1 cellular context compared by ENCODE assay signal in genomic region chr12:55901881-55902490, GRCh38.
TF ChIP-seq lines count a peak whose summit lies in the region.

No MANE protein-coding gene starts in this region.

TF ChIP-seq in K562, 482 proteins besides CTCF, POLR2A, EP300 and RAD21:
- TF ChIP-seq RBM17 (IDR thresholded peaks at IDR 0.05; ENCODE audit: borderline replicate concordance, low read depth, low read length): no peak
- TF ChIP-seq WHSC1 (IDR thresholded peaks at IDR 0.05; ENCODE audit: low read length): no peak
- no peak for TF ChIP-seq NONO (IDR thresholded peaks at IDR 0.05; ENCODE audit: low read depth in 2 of 2, low read length in 1 of 2)
- TF ChIP-seq ZNF263 (CRISPR knock-in tag; IDR thresholded peaks at IDR 0.05; ENCODE audit: borderline replicate concordance): peak; percentile 71; the same call in 1 of the 2 replicates
- TF ChIP-seq HBP1 (CRISPR knock-in tag; IDR thresholded peaks at IDR 0.05): no peak
- TF ChIP-seq ESRRB (CRISPR knock-in tag; IDR thresholded peaks at IDR 0.05; ENCODE audit: borderline replicate concordance): no peak
- TF ChIP-seq, protein P1, sequence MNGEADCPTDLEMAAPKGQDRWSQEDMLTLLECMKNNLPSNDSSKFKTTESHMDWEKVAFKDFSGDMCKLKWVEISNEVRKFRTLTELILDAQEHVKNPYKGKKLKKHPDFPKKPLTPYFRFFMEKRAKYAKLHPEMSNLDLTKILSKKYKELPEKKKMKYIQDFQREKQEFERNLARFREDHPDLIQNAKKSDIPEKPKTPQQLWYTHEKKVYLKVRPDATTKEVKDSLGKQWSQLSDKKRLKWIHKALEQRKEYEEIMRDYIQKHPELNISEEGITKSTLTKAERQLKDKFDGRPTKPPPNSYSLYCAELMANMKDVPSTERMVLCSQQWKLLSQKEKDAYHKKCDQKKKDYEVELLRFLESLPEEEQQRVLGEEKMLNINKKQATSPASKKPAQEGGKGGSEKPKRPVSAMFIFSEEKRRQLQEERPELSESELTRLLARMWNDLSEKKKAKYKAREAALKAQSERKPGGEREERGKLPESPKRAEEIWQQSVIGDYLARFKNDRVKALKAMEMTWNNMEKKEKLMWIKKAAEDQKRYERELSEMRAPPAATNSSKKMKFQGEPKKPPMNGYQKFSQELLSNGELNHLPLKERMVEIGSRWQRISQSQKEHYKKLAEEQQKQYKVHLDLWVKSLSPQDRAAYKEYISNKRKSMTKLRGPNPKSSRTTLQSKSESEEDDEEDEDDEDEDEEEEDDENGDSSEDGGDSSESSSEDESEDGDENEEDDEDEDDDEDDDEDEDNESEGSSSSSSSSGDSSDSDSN (IDR thresholded peaks at IDR 0.05; ENCODE audit: borderline replicate concordance in 1 of 2, low read depth in 2 of 2, low read length in 2 of 2): 0 out of 4 replicates have a peak, but pooled peaks of 1 of the 2 experiments have one; percentile 30
- no peak for TF ChIP-seq KAT8 (IDR thresholded peaks at IDR 0.05; ENCODE audit: low read depth)
- no peak for TF ChIP-seq ZNF518B (CRISPR knock-in tag; IDR thresholded peaks at IDR 0.05)
- TF ChIP-seq CEBPG (CRISPR knock-in tag; IDR thresholded peaks at IDR 0.05): no peak
- no peak for TF ChIP-seq CEBPG (tag; conservative IDR thresholded peaks at IDR 0.05 in 1 of 2, IDR thresholded peaks at IDR 0.05 in 1 of 2)
- TF ChIP-seq ZNF717 (CRISPR knock-in tag; IDR thresholded peaks at IDR 0.05): no peak
- TF ChIP-seq, protein P2, sequence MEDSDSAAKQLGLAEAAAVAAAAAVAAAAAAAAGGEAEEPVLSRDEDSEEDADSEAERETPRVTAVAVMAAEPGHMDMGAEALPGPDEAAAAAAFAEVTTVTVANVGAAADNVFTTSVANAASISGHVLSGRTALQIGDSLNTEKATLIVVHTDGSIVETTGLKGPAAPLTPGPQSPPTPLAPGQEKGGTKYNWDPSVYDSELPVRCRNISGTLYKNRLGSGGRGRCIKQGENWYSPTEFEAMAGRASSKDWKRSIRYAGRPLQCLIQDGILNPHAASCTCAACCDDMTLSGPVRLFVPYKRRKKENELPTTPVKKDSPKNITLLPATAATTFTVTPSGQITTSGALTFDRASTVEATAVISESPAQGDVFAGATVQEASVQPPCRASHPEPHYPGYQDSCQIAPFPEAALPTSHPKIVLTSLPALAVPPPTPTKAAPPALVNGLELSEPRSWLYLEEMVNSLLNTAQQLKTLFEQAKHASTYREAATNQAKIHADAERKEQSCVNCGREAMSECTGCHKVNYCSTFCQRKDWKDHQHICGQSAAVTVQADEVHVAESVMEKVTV (CRISPR knock-in tag; IDR thresholded peaks at IDR 0.05): no peak
- TF ChIP-seq ELF1 (tag; IDR thresholded peaks at IDR 0.05): no peak
- TF ChIP-seq ILK (tag; IDR thresholded peaks at IDR 0.05; ENCODE audit: borderline replicate concordance, low read depth): no peak
- no peak for TF ChIP-seq AFF4 (CRISPR knock-in tag; IDR thresholded peaks at IDR 0.05)
- no peak for TF ChIP-seq NR3C1 (CRISPR knock-in tag; IDR thresholded peaks at IDR 0.05)
- 0 out of 2 replicates have a peak, but pooled peaks have one; percentile 22 for TF ChIP-seq ZFX (CRISPR knock-in tag; IDR thresholded peaks at IDR 0.05)
- TF ChIP-seq, protein P3, sequence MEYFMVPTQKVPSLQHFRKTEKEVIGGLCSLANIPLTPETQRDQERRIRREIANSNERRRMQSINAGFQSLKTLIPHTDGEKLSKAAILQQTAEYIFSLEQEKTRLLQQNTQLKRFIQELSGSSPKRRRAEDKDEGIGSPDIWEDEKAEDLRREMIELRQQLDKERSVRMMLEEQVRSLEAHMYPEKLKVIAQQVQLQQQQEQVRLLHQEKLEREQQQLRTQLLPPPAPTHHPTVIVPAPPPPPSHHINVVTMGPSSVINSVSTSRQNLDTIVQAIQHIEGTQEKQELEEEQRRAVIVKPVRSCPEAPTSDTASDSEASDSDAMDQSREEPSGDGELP (CRISPR knock-in tag; IDR thresholded peaks at IDR 0.05; ENCODE audit: borderline replicate concordance): peak; percentile 58; the same call in 1 of the 2 replicates
- TF ChIP-seq ZNF76 (CRISPR knock-in tag; IDR thresholded peaks at IDR 0.05; ENCODE audit: borderline replicate concordance): no peak
- TF ChIP-seq ZNF589 (CRISPR knock-in tag; IDR thresholded peaks at IDR 0.05; ENCODE audit: low read depth): no peak
- TF ChIP-seq ZBTB33 (CRISPR knock-in tag; IDR thresholded peaks at IDR 0.05): no peak; the same call in 1 of the 2 replicates
TF ChIP-seq in K562: peak in this region for 4.
